1 cellular context compared by ENCODE assay signal in genomic region chr11:110096369-110096976, GRCh38.
A peak's percentile ranks its signal among the peaks of the same experiment; 100 is the strongest.
TF ChIP-seq lines count a peak whose summit lies in the region.

No MANE protein-coding gene starts in this region.

TF ChIP-seq in GM12878, 131 proteins besides CTCF, POLR2A, EP300 and RAD21 (continued from another document):
- TF ChIP-seq ZBTB4 (CRISPR knock-in tag; IDR thresholded peaks at IDR 0.05), result no peak
- peak; percentile 14 to 37; a peak in 1 of 4 replicates for TF ChIP-seq BHLHE40 (IDR thresholded peaks at IDR 0.05; ENCODE audit: borderline replicate concordance in 1 of 2, low read depth in 2 of 2, low read length in 1 of 2)
- peak; percentile 19 for TF ChIP-seq SMAD1 (IDR thresholded peaks at IDR 0.05; ENCODE audit: low read depth, partially characterized antibody)
- peak; percentile 58 for TF ChIP-seq POLR2AphosphoS5 (IDR thresholded peaks at IDR 0.05; ENCODE audit: low read length)
- TF ChIP-seq JUND (IDR thresholded peaks at IDR 0.05; ENCODE audit: low read depth, low read length), result no peak
- 0 out of 2 replicates have a peak, but pooled peaks have one; percentile 39 for TF ChIP-seq RB1 (IDR thresholded peaks at IDR 0.05; ENCODE audit: borderline replicate concordance)
- TF ChIP-seq NFIC (IDR thresholded peaks at IDR 0.05; ENCODE audit: low read depth, low read length), result 0 out of 2 replicates have a peak, but pooled peaks have one; percentile 10
TF ChIP-seq in GM12878: peak in this region for 7.
